In genomic region chr15:60580650-60581415, GRCh38 we compare ENCODE assay signal across 11 cellular contexts.
DNase-seq lines count a peak whose midpoint lies in the region; ATAC-seq and TF ChIP-seq lines count a peak whose summit lies in the region.
"Had no signal": no experiment of that assay in that cellular context is flagged by ENCODE, and none has a peak within 500 bp of the region (broad histone marks: within the 10 kb centered on the region; RNA-seq: fewer than 3 reads in every experiment).

No MANE protein-coding gene starts in this region.

- POLR2A ChIA-PET in HEK293 (lab: Yijun Ruan, JAX): no interaction called here

- H3K27ac ChIP-seq in HEK293 (ENCODE audit: extremely low read depth, low read depth, low read length) (no peak overlapping the region), WERI-Rb-1 (no peak overlapping the region), tibial artery (no peak overlapping the region)

- H3K9me3 ChIP-seq in HEK293 (ENCODE audit: control insufficient read depth, insufficient read depth, low read depth, low read length): no peaks in the 10 kb centered on the region
- no peaks in the 10 kb centered on the region for H3K9me3 ChIP-seq in WERI-Rb-1 (ENCODE audit: severe bottlenecking)
- no peaks in the 10 kb centered on the region for H3K9me3 ChIP-seq in tibial artery

- H3K36me3 Mint-ChIP-seq in T-helper 1 cell treated with Interleukin-12 subunit alpha and Interleukin-12 subunit beta and Interleukin-4 antibody, amounts not matched to agents 30 μg/mL and 1 μg/mL, for 36 hours (ENCODE audit: low read depth): peaks cover 11% of the 10 kb centered on the region
- H3K36me3 Mint-ChIP-seq in stimulated activated memory B cell treated with anti-CD40 and anti-IgM and Interleukin-4, amounts not matched to agents 10 μg/mL and 1 μg/mL and 100 μg/mL, for 72 hours: no peaks in the 10 kb centered on the region

- peak overlapping the region; percentile 75 for H3K4me3 Mint-ChIP-seq in T-helper 1 cell treated with Interleukin-12 subunit alpha and Interleukin-12 subunit beta and Interleukin-4 antibody, amounts not matched to agents 30 μg/mL and 1 μg/mL, for 36 hours
- H3K4me3 Mint-ChIP-seq in stimulated activated memory B cell treated with anti-CD40 and anti-IgM and Interleukin-4, amounts not matched to agents 10 μg/mL and 1 μg/mL and 100 μg/mL, for 72 hours: peak overlapping the region; percentile 4

- H3K4me1 Mint-ChIP-seq in T-helper 1 cell treated with Interleukin-12 subunit alpha and Interleukin-12 subunit beta and Interleukin-4 antibody, amounts not matched to agents 30 μg/mL and 1 μg/mL, for 36 hours (ENCODE audit: low read depth): peaks cover 74% of the 10 kb centered on the region
- peaks cover 55% of the 10 kb centered on the region for H3K4me1 Mint-ChIP-seq in stimulated activated memory B cell treated with anti-CD40 and anti-IgM and Interleukin-4, amounts not matched to agents 10 μg/mL and 1 μg/mL and 100 μg/mL, for 72 hours

- CTCF ChIA-PET in HEK293 (lab: Yijun Ruan, JAX): interaction anchor here (0.7 kb wide), 1 partner anchor 1040 kb away, joined by 3 read pairs; no protein-coding TSS in a partner anchor

- intact Hi-C loops in tibial artery (cut with DNase I; ENCODE audit: low total_unique reads): loop anchor here (5.0 kb wide), 2 partner anchors 471 to 1256 kb away; no protein-coding TSS in a partner anchor

- no peak for ATAC-seq in stimulated activated memory B cell treated with anti-CD40 and anti-IgM and Interleukin-4, amounts not matched to agents 10 μg/mL and 1 μg/mL and 100 μg/mL, for 72 hours
- no peak for ATAC-seq in GM21423 (IDR thresholded peaks at IDR 0.05; ENCODE audit: unreplicated experiment)
- ATAC-seq: HCT116 had no signal

- H3K4me3 ChIP-seq in HEK293 (ENCODE audit: low read depth, low read length) (no peak overlapping the region), WERI-Rb-1 (ENCODE audit: low read depth, low read length) (no peak overlapping the region), tibial artery (no peak overlapping the region)

- no peak for TF ChIP-seq CTCF in HEK293 (tag by site-specific recombination; IDR thresholded peaks at IDR 0.05)
- TF ChIP-seq CTCF in WERI-Rb-1 (IDR thresholded peaks at IDR 0.05; ENCODE audit: low read depth, low read length): no peak
- TF ChIP-seq CTCF in tibial artery (IDR thresholded peaks at IDR 0.05): no peak

- H3K36me3 ChIP-seq in HEK293 (ENCODE audit: control insufficient read depth in 2 of 2, insufficient read depth in 1 of 2, low read length in 2 of 2) (no peaks in the 10 kb centered on the region), WERI-Rb-1 (no peaks in the 10 kb centered on the region), tibial artery (no peaks in the 10 kb centered on the region)

- H3K4me1 ChIP-seq in HEK293 (ENCODE audit: control insufficient read depth, insufficient read depth, low read length) (peaks cover 15% of the 10 kb centered on the region), tibial artery (peaks cover 0 to 6% (median 0%) of the 10 kb centered on the region in 4 donors)

- H3K9me3 Mint-ChIP-seq in T-helper 1 cell treated with Interleukin-12 subunit alpha and Interleukin-12 subunit beta and Interleukin-4 antibody, amounts not matched to agents 30 μg/mL and 1 μg/mL, for 36 hours: no peaks in the 10 kb centered on the region
- H3K9me3 Mint-ChIP-seq in stimulated activated memory B cell treated with anti-CD40 and anti-IgM and Interleukin-4, amounts not matched to agents 10 μg/mL and 1 μg/mL and 100 μg/mL, for 72 hours: no peaks in the 10 kb centered on the region

- DNase-seq in effector CD4-positive, alpha-beta T cell: peak; percentile 57
- DNase-seq in WERI-Rb-1: no peak
- no peak for DNase-seq in tibial artery
- DNase-seq: glutamatergic neuron, mesenchymal stem cell, NCI-H2029 had no signal

- H3K27me3 Mint-ChIP-seq in T-helper 1 cell treated with Interleukin-12 subunit alpha and Interleukin-12 subunit beta and Interleukin-4 antibody, amounts not matched to agents 30 μg/mL and 1 μg/mL, for 36 hours (ENCODE audit: low read depth): no peaks in the 10 kb centered on the region
- H3K27me3 Mint-ChIP-seq in stimulated activated memory B cell treated with anti-CD40 and anti-IgM and Interleukin-4, amounts not matched to agents 10 μg/mL and 1 μg/mL and 100 μg/mL, for 72 hours: no peaks in the 10 kb centered on the region

- H3K27ac Mint-ChIP-seq in T-helper 1 cell treated with Interleukin-12 subunit alpha and Interleukin-12 subunit beta and Interleukin-4 antibody, amounts not matched to agents 30 μg/mL and 1 μg/mL, for 36 hours: peak overlapping the region; percentile 97
- peak overlapping the region; percentile 80 for H3K27ac Mint-ChIP-seq in stimulated activated memory B cell treated with anti-CD40 and anti-IgM and Interleukin-4, amounts not matched to agents 10 μg/mL and 1 μg/mL and 100 μg/mL, for 72 hours

- no peaks in the 10 kb centered on the region for H3K27me3 ChIP-seq in WERI-Rb-1 (ENCODE audit: insufficient read depth, low read depth, severe bottlenecking)
- no peaks in the 10 kb centered on the region for H3K27me3 ChIP-seq in tibial artery

TF ChIP-seq in HEK293, 187 proteins besides CTCF, POLR2A, EP300 and RAD21 (continues in another document):
- TF ChIP-seq INSM2 (tag by site-specific recombination; IDR thresholded peaks at IDR 0.05): no peak
- no peak for TF ChIP-seq ZBTB10 (tag by site-specific recombination; IDR thresholded peaks at IDR 0.05)
- no peak for TF ChIP-seq ZNF561 (tag by site-specific recombination; IDR thresholded peaks at IDR 0.05; ENCODE audit: borderline replicate concordance)
- no peak for TF ChIP-seq ZNF221 (tag by site-specific recombination; IDR thresholded peaks at IDR 0.05; ENCODE audit: borderline replicate concordance)
- no peak for TF ChIP-seq ZNF704 (tag by site-specific recombination; IDR thresholded peaks at IDR 0.05)
- TF ChIP-seq GLI2 (tag by site-specific recombination; IDR thresholded peaks at IDR 0.05; ENCODE audit: borderline replicate concordance, low read depth): no peak
- TF ChIP-seq ZFP41 (tag by site-specific recombination; IDR thresholded peaks at IDR 0.05; ENCODE audit: borderline replicate concordance): no peak
- TF ChIP-seq HOXC10 (CRISPR knock-in tag; IDR thresholded peaks at IDR 0.05): no peak
- TF ChIP-seq FEZF1 (tag by site-specific recombination; IDR thresholded peaks at IDR 0.05): peak; percentile 94
- no peak for TF ChIP-seq ZBTB26 (tag by site-specific recombination; optimal IDR thresholded peaks at IDR 0.05)
- TF ChIP-seq ZNF48 (tag by site-specific recombination; IDR thresholded peaks at IDR 0.05): no peak
